Comparison of ENCODE assay signal across 8 cellular contexts in genomic region chr1:1305300-1306069, GRCh38. TPM values are rescaled to one million over a fixed set of nuclear protein-coding genes. Genes with fewer than 3 reads are reported as not detected.
DNase-seq lines count a peak whose midpoint lies in the region; ATAC-seq and TF ChIP-seq lines count a peak whose summit lies in the region.

No MANE protein-coding gene starts in this region.

- H3K9ac ChIP-seq in SU-DHL-6 (ENCODE audit: low read length), result peak overlapping the region; percentile 99
- H3K9ac ChIP-seq in adipocyte (ENCODE audit: low read length), result peak overlapping the region; percentile 89
- H3K9ac ChIP-seq in skeletal muscle satellite cell (ENCODE audit: low read depth, low read length), result peak overlapping the region; percentile 59

- H3K4me1 Mint-ChIP-seq in CD8-positive, alpha-beta T cell (ENCODE audit: low read depth), result peaks cover 20% of the 10 kb centered on the region

- H3K27me3 ChIP-seq in CD8-positive, alpha-beta T cell (ENCODE audit: insufficient read depth, low read length), result no peaks in the 10 kb centered on the region
- H3K27me3 ChIP-seq in HL-60 (ENCODE audit: insufficient read depth, poor library complexity, severe bottlenecking), result no peaks in the 10 kb centered on the region
- H3K27me3 ChIP-seq in SU-DHL-6 (ENCODE audit: low read length), result no peaks in the 10 kb centered on the region
- H3K27me3 ChIP-seq in adipocyte (replicated peaks; ENCODE audit: control insufficient read depth, insufficient read depth, low read length), result no peaks in the 10 kb centered on the region
- no peaks in the 10 kb centered on the region for H3K27me3 ChIP-seq in right cardiac atrium (ENCODE audit: control insufficient read depth, insufficient read depth)
- no peaks in the 10 kb centered on the region for H3K27me3 ChIP-seq in skeletal muscle satellite cell (ENCODE audit: control insufficient read depth, insufficient read depth, low read length)

- no peak overlapping the region for H2AFZ ChIP-seq in SU-DHL-6 (ENCODE audit: low read depth, low read length, severe bottlenecking)

- no peaks in the 10 kb centered on the region for H3K36me3 Mint-ChIP-seq in CD8-positive, alpha-beta T cell

- TF ChIP-seq CTCF in CD8-positive, alpha-beta T cell (IDR thresholded peaks at IDR 0.05), result no peak
- TF ChIP-seq CTCF in HL-60 (IDR thresholded peaks at IDR 0.05; ENCODE audit: insufficient read depth, low read length) (no peak), SU-DHL-6 (IDR thresholded peaks at IDR 0.05; ENCODE audit: insufficient read depth, low read length, poor library complexity, severe bottlenecking) (no peak)

- WGBS in right cardiac atrium, result 24% methylated on average over 25 of the region's 25 CpGs

- no peaks in the 10 kb centered on the region; the same call in 1 of the 2 replicates for H3F3A ChIP-seq in SU-DHL-6 (ENCODE audit: insufficient read depth)

- CTCF ChIA-PET in CD8-positive, alpha-beta T cell (lab: Charles Lee), result interaction anchor here (0.6 to 1.4 kb wide), 6 partner anchors 10 to 322 kb away, joined by 3 to 8 read pairs (median 4); partner anchors contain the start of gene AURKAIP1

- no peaks in the 10 kb centered on the region; the same call in 1 of the 2 replicates for H4K20me1 ChIP-seq in SU-DHL-6 (ENCODE audit: low read depth, low read length)

- H3K9me3 Mint-ChIP-seq in CD8-positive, alpha-beta T cell, result no peaks in the 10 kb centered on the region

- H3K9me3 ChIP-seq in CD8-positive, alpha-beta T cell (ENCODE audit: low read length), result no peaks in the 10 kb centered on the region
- H3K9me3 ChIP-seq in SU-DHL-6 (ENCODE audit: insufficient read depth, low read length) (no peaks in the 10 kb centered on the region), adipocyte (ENCODE audit: control insufficient read depth, low read length) (no peaks in the 10 kb centered on the region), right cardiac atrium (ENCODE audit: control insufficient read depth, low read length) (no peaks in the 10 kb centered on the region), skeletal muscle satellite cell (replicated peaks; ENCODE audit: low read length) (no peaks in the 10 kb centered on the region)

- H3K79me2 ChIP-seq in SU-DHL-6 (ENCODE audit: insufficient read depth, low read length), result peaks cover 12% of the 10 kb centered on the region

- POLR2A ChIA-PET in CD8-positive, alpha-beta T cell (lab: Charles Lee), result no interaction called here

- peak overlapping the region; percentile 43 for H3K4me3 ChIP-seq in CD8-positive, alpha-beta T cell (ENCODE audit: low read depth, low read length)
- H3K4me3 ChIP-seq in HL-60 (replicated peaks; ENCODE audit: insufficient read depth, low read length) (peak overlapping the region; percentile 73), SU-DHL-6 (ENCODE audit: insufficient read depth, low read length, poor library complexity, severe bottlenecking) (peak overlapping the region; percentile 93), adipocyte (ENCODE audit: low read length) (peak overlapping the region; percentile 83), right cardiac atrium (ENCODE audit: low read length) (peak overlapping the region; percentile 0), skeletal muscle satellite cell (ENCODE audit: low read length) (peak overlapping the region; percentile 94)

- H3K4me2 ChIP-seq in SU-DHL-6 (ENCODE audit: low read depth, low read length, poor library complexity, severe bottlenecking) (peak overlapping the region; percentile 81), skeletal muscle satellite cell (ENCODE audit: low read length) (peak overlapping the region; percentile 94)

- peak overlapping the region; percentile 89 for H3K27ac Mint-ChIP-seq in CD8-positive, alpha-beta T cell

- H3K4me3 Mint-ChIP-seq in CD8-positive, alpha-beta T cell, result peak overlapping the region; percentile 87

- H3K27ac ChIP-seq in CD8-positive, alpha-beta T cell (ENCODE audit: low read depth, low read length), result peak overlapping the region; percentile 16
- H3K27ac ChIP-seq in HL-60 (replicated peaks), result peak overlapping the region; percentile 56
- peak overlapping the region; percentile 65 for H3K27ac ChIP-seq in SU-DHL-6 (ENCODE audit: low read depth, low read length)
- H3K27ac ChIP-seq in right cardiac atrium (ENCODE audit: low read length), result no peak overlapping the region

- ATAC-seq in CD8-positive, alpha-beta T cell, result peak; percentile 52
- ATAC-seq in right cardiac atrium (peak; percentile 21 to 57), GM21423 (IDR thresholded peaks at IDR 0.05; ENCODE audit: unreplicated experiment) (no peak)

- H3K36me3 ChIP-seq in CD8-positive, alpha-beta T cell (ENCODE audit: insufficient read depth, low read length), result no peaks in the 10 kb centered on the region
- H3K36me3 ChIP-seq in SU-DHL-6 (ENCODE audit: low read length) (no peaks in the 10 kb centered on the region), adipocyte (ENCODE audit: control insufficient read depth, insufficient read depth, low read length, severe bottlenecking) (peaks cover 8% of the 10 kb centered on the region), skeletal muscle satellite cell (ENCODE audit: insufficient read depth, low read length) (peaks cover 13% of the 10 kb centered on the region)

- DNase-seq in CD8-positive, alpha-beta T cell, result peak; percentile 44 to 87 (median 77)
- DNase-seq in HL-60 (ENCODE audit: low read depth in 1 of 2, low spot score in 1 of 2) (peak; percentile 64 to 89), adipocyte (ENCODE audit: low read depth) (peak; percentile 87), right cardiac atrium (peak; percentile 83 to 90 (median 90)), NCI-H2081 treated with DMSO at 0.1 percent for 48 hours (lab: John Stamatoyannopoulos, UW) (no peak)

- peaks cover 35% of the 10 kb centered on the region for H3K4me1 ChIP-seq in CD8-positive, alpha-beta T cell (ENCODE audit: insufficient read depth, low read length)
- H3K4me1 ChIP-seq in adipocyte (ENCODE audit: control insufficient read depth, insufficient read depth, low read length) (peaks cover 38% of the 10 kb centered on the region), right cardiac atrium (ENCODE audit: control insufficient read depth, insufficient read depth, low read length) (peaks cover 5% of the 10 kb centered on the region), skeletal muscle satellite cell (ENCODE audit: control insufficient read depth, insufficient read depth, low read length) (peaks cover 43% of the 10 kb centered on the region)

- H3K27me3 Mint-ChIP-seq in CD8-positive, alpha-beta T cell (ENCODE audit: low read depth), result no peaks in the 10 kb centered on the region

- H3K9me2 ChIP-seq in SU-DHL-6 (replicated peaks; ENCODE audit: insufficient read depth, low read length), result no peaks in the 10 kb centered on the region

- intact Hi-C loops in CD8-positive, alpha-beta T cell (cut with DNase I, micrococcal nuclease), result loop anchor here (5.0 kb wide), 7 partner anchors 33 to 612 kb away; partner anchors contain the start of genes CALML6 (in 1 of the 2), TMEM52 (in 1 of the 2), TNFRSF18 (in 1 of the 2) and UBE2J2 (in 1 of the 2)
- intact Hi-C loops in right cardiac atrium (cut with DNase I), result no loop called here

RNA-seq across cellular contexts. Expression of gene ACAP3, which starts 2.2 kb away (rescaled TPM):
- total RNA-seq in CD8-positive, alpha-beta T cell, result 10 to 100 TPM; 46.6 to 47.5 TPM
- 10 to 100 TPM; 33.1 to 61.8 (median 42.8) TPM for total RNA-seq in right cardiac atrium
- polyA plus RNA-seq in right cardiac atrium, result 37.4 TPM
- total RNA-seq in skeletal muscle satellite cell (2012; rRNA removed), result 30.9 and 34.5 TPM in 2 replicates

RNA-seq across cellular contexts. Expression of gene PUSL1, which starts 2.9 kb away (rescaled TPM):
- 10 to 100 TPM; 17.1 to 17.5 TPM for total RNA-seq in CD8-positive, alpha-beta T cell
- 10 to 100 TPM; 11.3 to 14.1 (median 12.5) TPM for total RNA-seq in right cardiac atrium
- polyA plus RNA-seq in right cardiac atrium, result 13.1 TPM
- total RNA-seq in skeletal muscle satellite cell (2012; rRNA removed), result 42.1 and 52.4 TPM in 2 replicates

RNA-seq across cellular contexts. Expression of gene INTS11, which starts 19.0 kb away (rescaled TPM):
- 100 to 1,000 TPM; 139 to 156 TPM for total RNA-seq in CD8-positive, alpha-beta T cell
- total RNA-seq in right cardiac atrium, result 10 to 100 TPM; 53.1 to 61.7 (median 58.7) TPM
- polyA plus RNA-seq in right cardiac atrium, result 70.3 TPM
- total RNA-seq in skeletal muscle satellite cell (2012; rRNA removed), result 71.5 and 74.3 TPM in 2 replicates

RNA-seq across cellular contexts. Expression of gene CPTP, which starts 19.1 kb away (rescaled TPM):
- 1 to 10 TPM; 7.3 to 7.9 TPM for total RNA-seq in CD8-positive, alpha-beta T cell
- 10 to 100 TPM; 24.0 to 29.0 (median 27.0) TPM for total RNA-seq in right cardiac atrium
- 53.9 TPM for polyA plus RNA-seq in right cardiac atrium
- 12.2 and 17.5 TPM in 2 replicates for total RNA-seq in skeletal muscle satellite cell (2012; rRNA removed)

RNA-seq across cellular contexts. Expression of gene SCNN1D, which starts 25.2 kb away (rescaled TPM):
- 10 to 100 TPM; 11.4 to 13.9 TPM for total RNA-seq in CD8-positive, alpha-beta T cell
- 1 to 10 TPM; 2.7 to 6.2 (median 4.8) TPM for total RNA-seq in right cardiac atrium
- polyA plus RNA-seq in right cardiac atrium, result 3.4 TPM
- total RNA-seq in skeletal muscle satellite cell (2012; rRNA removed), result 0.25 and 0.44 TPM in 2 replicates

Comparison
In these comparisons a context has a peak if more than half of its experiments do, and no peak if none do; other contexts are left out.
1. H3K4me3 ChIP-seq: peak in every context shown above with its lines; median percentile 94 in skeletal muscle satellite cell; 93 in SU-DHL-6; 83 in adipocyte; 73 in HL-60; 43 in CD8-positive, alpha-beta T cell; 0 in right cardiac atrium.
2. intact Hi-C loops: an anchor here in CD8-positive, alpha-beta T cell (5.0 kb wide); none called in right cardiac atrium.